25 cellular contexts compared by ENCODE assay signal in genomic region chr14:20706657-20707355, GRCh38. TPM values are rescaled to one million over a fixed set of nuclear protein-coding genes. Genes with fewer than 3 reads are reported as not detected.
DNase-seq lines count a peak whose midpoint lies in the region; ATAC-seq and TF ChIP-seq lines count a peak whose summit lies in the region.
"Had no signal": no experiment of that assay in that cellular context is flagged by ENCODE, and none has a peak within 500 bp of the region (broad histone marks: within the 10 kb centered on the region; RNA-seq: fewer than 3 reads in every experiment).

No MANE protein-coding gene starts in this region.

- H3K9me3 ChIP-seq in heart right ventricle (peaks cover 0 to 12% (median 0%) of the 10 kb centered on the region in 11 donors), heart left ventricle (no peaks in the 10 kb centered on the region), endodermal cell (ENCODE audit: control insufficient read depth, low read length) (peaks cover 42% of the 10 kb centered on the region), upper lobe of right lung (no peaks in the 10 kb centered on the region)
- no peaks in the 10 kb centered on the region for H3K9me3 ChIP-seq in CD4-positive, alpha-beta memory T cell (ENCODE audit: control insufficient read depth in 1 of 2, low read length in 2 of 2)
- H3K9me3 ChIP-seq: prostate gland had no signal

- in situ Hi-C loops in GM13976 (cut with MboI; ENCODE audit: low sequenced_read_pairs, unreplicated experiment), result loop anchor here (10.0 kb wide), 1 partner anchor 258 kb away; no protein-coding TSS in a partner anchor

- TF ChIP-seq POLR2A in heart left ventricle (IDR thresholded peaks at IDR 0.05), result no peak

- H3K9ac ChIP-seq in endodermal cell (ENCODE audit: extremely low read depth, low read length, poor library complexity, severe bottlenecking), result no peak overlapping the region

- peaks cover 0 to 13% (median 5%) of the 10 kb centered on the region in 9 donors for H3K4me1 ChIP-seq in heart right ventricle
- peaks cover 0 to 15% (median 2%) of the 10 kb centered on the region in 12 donors for H3K4me1 ChIP-seq in heart left ventricle
- H3K4me1 ChIP-seq in endodermal cell (ENCODE audit: control insufficient read depth, insufficient read depth, low read length), result no peaks in the 10 kb centered on the region
- peaks cover 10% of the 10 kb centered on the region for H3K4me1 ChIP-seq in upper lobe of right lung
- H3K4me1 ChIP-seq in CD4-positive, alpha-beta memory T cell (ENCODE audit: insufficient read depth, low read length), result no peaks in the 10 kb centered on the region
- H3K4me1 ChIP-seq: prostate gland had no signal

- no peak for DNase-seq in heart right ventricle
- DNase-seq in heart left ventricle, result no peak
- no peak for DNase-seq in endodermal cell
- DNase-seq in iPS-NIHi11 (ENCODE audit: low spot score), result peak; percentile 18
- no peak for DNase-seq in upper lobe of right lung
- DNase-seq in CD4-positive, alpha-beta memory T cell, result no peak
- no peak for DNase-seq in GM13976 (ENCODE audit: low spot score)
- DNase-seq in stimulated activated naive CD4-positive, alpha-beta T cell treated with Interleukin-2 at 50 U/mL for 16 hours (lab: John Stamatoyannopoulos, UW), result no peak
- DNase-seq: 8988T; activated CD4-positive, alpha-beta T cell treated with anti-CD3 and anti-CD28 coated beads for 4 hours; activated naive CD8-positive, alpha-beta T cell treated with anti-CD3 and anti-CD28 coated beads, Interleukin-2, amount 10 ng/mL, durations not matched to agents 7 days and 5 days; COR-L47; EL; kidney glomerular epithelial cell; midbrain; NCI-H1694; NCI-H2171 treated with DMSO at 0.1 percent for 48 hours; nephron progenitor cell; SHP77; small intestine; stimulated activated CD4-positive, alpha-beta T cell treated with anti-CD3 and anti-CD28 coated beads, Interleukin-4, amount 100 ng/mL, for 1 hour had no signal

- H3K4me3 Mint-ChIP-seq in endodermal cell, result no peak overlapping the region
- no peak overlapping the region for H3K4me3 Mint-ChIP-seq in CD4-positive, alpha-beta memory T cell
- H3K4me3 Mint-ChIP-seq: activated naive CD8-positive, alpha-beta T cell treated with anti-CD3 and anti-CD28 coated beads, Interleukin-2, amount 10 ng/mL, durations not matched to agents 7 days and 5 days; nephron progenitor cell; stimulated activated naive CD8-positive, alpha-beta T cell treated with anti-CD3 and anti-CD28 coated beads, Interleukin-15, Interleukin-2, amounts not matched to agents 100 ng/mL and 50 ng/mL, for 24 hours had no signal

- no peak for TF ChIP-seq CTCF in heart right ventricle (IDR thresholded peaks at IDR 0.05)
- no peak for TF ChIP-seq CTCF in heart left ventricle (IDR thresholded peaks at IDR 0.05)
- TF ChIP-seq CTCF in endodermal cell (conservative IDR thresholded peaks at IDR 0.05), result no peak
- TF ChIP-seq CTCF in upper lobe of right lung (IDR thresholded peaks at IDR 0.05), result no peak
- no peak for TF ChIP-seq CTCF in GM13976 (IDR thresholded peaks at IDR 0.05; ENCODE audit: borderline replicate concordance, control extremely low read depth, extremely low read depth, insufficient read depth, missing control alignments)

- POLR2A ChIA-PET in CD4-positive, alpha-beta memory T cell (lab: Charles Lee; ENCODE audit: partially characterized antibody), result no interaction called here

- no peaks in the 10 kb centered on the region for H3K36me3 Mint-ChIP-seq in endodermal cell (ENCODE audit: low read depth)
- peaks cover 0 to 3% of the 10 kb centered on the region in 2 donors for H3K36me3 Mint-ChIP-seq in CD4-positive, alpha-beta memory T cell
- H3K36me3 Mint-ChIP-seq: activated naive CD8-positive, alpha-beta T cell treated with anti-CD3 and anti-CD28 coated beads, Interleukin-2, amount 10 ng/mL, durations not matched to agents 7 days and 5 days had no signal

- peaks cover 1% of the 10 kb centered on the region for H3K27me3 Mint-ChIP-seq in endodermal cell (ENCODE audit: insufficient read depth)
- no peaks in the 10 kb centered on the region for H3K27me3 Mint-ChIP-seq in CD4-positive, alpha-beta memory T cell
- H3K27me3 Mint-ChIP-seq: type B pancreatic cell had no signal

- H3K27ac ChIP-seq in heart right ventricle, result peak overlapping the region in 8 of 10 donors; percentile 25 to 77 (median 48)
- H3K27ac ChIP-seq in heart left ventricle, result peak overlapping the region in 6 of 12 donors; percentile 1 to 71 (median 24)
- no peak overlapping the region for H3K27ac ChIP-seq in endodermal cell (ENCODE audit: low read depth, low read length)
- peak overlapping the region; percentile 78 for H3K27ac ChIP-seq in upper lobe of right lung
- no peak overlapping the region for H3K27ac ChIP-seq in CD4-positive, alpha-beta memory T cell (ENCODE audit: low read depth, low read length)
- H3K27ac ChIP-seq: prostate gland had no signal

- no peaks in the 10 kb centered on the region for H3K9me3 Mint-ChIP-seq in endodermal cell
- H3K9me3 Mint-ChIP-seq in CD4-positive, alpha-beta memory T cell, result peaks cover 0 to 2% (median 0%) of the 10 kb centered on the region in 8 donors
- H3K9me3 Mint-ChIP-seq: activated naive CD8-positive, alpha-beta T cell treated with anti-CD3 and anti-CD28 coated beads, Interleukin-2, amount 10 ng/mL, durations not matched to agents 7 days and 5 days; stimulated activated naive CD8-positive, alpha-beta T cell treated with anti-CD3 and anti-CD28 coated beads, Interleukin-15, Interleukin-2, amounts not matched to agents 100 ng/mL and 50 ng/mL, for 24 hours had no signal

- no peak overlapping the region for H3K27ac Mint-ChIP-seq in endodermal cell
- H3K27ac Mint-ChIP-seq in CD4-positive, alpha-beta memory T cell, result no peak overlapping the region
- H3K27ac Mint-ChIP-seq: activated naive CD8-positive, alpha-beta T cell treated with anti-CD3 and anti-CD28 coated beads, Interleukin-2, amount 10 ng/mL, durations not matched to agents 7 days and 5 days; nephron progenitor cell; stimulated activated naive CD8-positive, alpha-beta T cell treated with anti-CD3 and anti-CD28 coated beads, Interleukin-15, Interleukin-2, amounts not matched to agents 100 ng/mL and 50 ng/mL, for 24 hours; type B pancreatic cell had no signal

- H3K4me1 Mint-ChIP-seq in endodermal cell, result peaks cover 5% of the 10 kb centered on the region
- H3K4me1 Mint-ChIP-seq in CD4-positive, alpha-beta memory T cell, result no peaks in the 10 kb centered on the region
- H3K4me1 Mint-ChIP-seq: activated naive CD8-positive, alpha-beta T cell treated with anti-CD3 and anti-CD28 coated beads, Interleukin-2, amount 10 ng/mL, durations not matched to agents 7 days and 5 days; nephron progenitor cell had no signal

- H3K36me3 ChIP-seq in heart right ventricle (no peaks in the 10 kb centered on the region), heart left ventricle (no peaks in the 10 kb centered on the region), endodermal cell (ENCODE audit: control insufficient read depth, insufficient read depth, low read length) (no peaks in the 10 kb centered on the region), upper lobe of right lung (no peaks in the 10 kb centered on the region)
- no peaks in the 10 kb centered on the region for H3K36me3 ChIP-seq in CD4-positive, alpha-beta memory T cell (ENCODE audit: insufficient read depth, low read length)
- H3K36me3 ChIP-seq: prostate gland had no signal

- H3K27me3 ChIP-seq in heart right ventricle, result no peaks in the 10 kb centered on the region
- no peaks in the 10 kb centered on the region for H3K27me3 ChIP-seq in heart left ventricle
- H3K27me3 ChIP-seq in endodermal cell (ENCODE audit: control insufficient read depth, insufficient read depth, low read length, poor library complexity, severe bottlenecking), result no peaks in the 10 kb centered on the region
- no peaks in the 10 kb centered on the region for H3K27me3 ChIP-seq in upper lobe of right lung
- H3K27me3 ChIP-seq in CD4-positive, alpha-beta memory T cell (ENCODE audit: insufficient read depth, low read length), result no peaks in the 10 kb centered on the region

- WGBS in heart right ventricle, 2 donors, result 47 to 56% methylated on average over 4 of the region's 4 CpGs
- 37 to 54% (median 43%) methylated on average over 4 of the region's 4 CpGs for WGBS in heart left ventricle, 4 donors
- WGBS in endodermal cell (ENCODE audit: insufficient coverage in 1 of 2, insufficient read length in 1 of 2), 2 experiments, result 83 to 100% methylated on average over 1 to 4 of the region's 4 CpGs

- intact Hi-C loops in heart right ventricle (cut with DNase I), result loop anchor here in 2 of 10 donors (10.0 kb wide), 2 partner anchors 58 to 98 kb away; partner anchors contain the start of genes EDDM3B (in 1 of the 2) and RNASE1 (in 1 of the 2)
- intact Hi-C loops in heart left ventricle (cut with DNase I), result loop anchor here in 3 of 10 donors (5.0 to 10.0 kb wide), 3 partner anchors 50 to 268 kb away; no protein-coding TSS in a partner anchor
- intact Hi-C loops in upper lobe of right lung (cut with DNase I), result no loop called here
- intact Hi-C loops in CD4-positive, alpha-beta memory T cell (cut with micrococcal nuclease), result no loop called here

- peak in 2 of 8 donors; percentile 35 to 40 for ATAC-seq in heart right ventricle
- no peak for ATAC-seq in heart left ventricle
- ATAC-seq in upper lobe of right lung, result no peak

- H3K4me3 ChIP-seq in heart right ventricle (no peak overlapping the region), heart left ventricle (no peak overlapping the region), endodermal cell (ENCODE audit: low read length) (peak overlapping the region; percentile 35), upper lobe of right lung (no peak overlapping the region)
- no peak overlapping the region for H3K4me3 ChIP-seq in CD4-positive, alpha-beta memory T cell (ENCODE audit: low read length in 2 of 2)
- H3K4me3 ChIP-seq: prostate gland had no signal

- CTCF ChIA-PET in CD4-positive, alpha-beta memory T cell (lab: Charles Lee; ENCODE audit: partially characterized antibody), result interaction anchor here (1.1 to 1.2 kb wide), 2 partner anchors 9 to 153 kb away, joined by 3 read pairs; no protein-coding TSS in a partner anchor

RNA-seq across cellular contexts. Expression of gene ANG, which starts 18.2 kb away (rescaled TPM):
- total RNA-seq in heart right ventricle, result 1 to 10 TPM in 9 of 10 donors, under 1 TPM in 1; 0.79 to 4.1 (median 2.2) TPM
- 1 to 10 TPM; 5.4 to 7.0 TPM for polyA plus RNA-seq in heart right ventricle
- total RNA-seq in heart left ventricle, result 1 to 10 TPM; 2.1 to 9.3 (median 4.0) TPM
- 1 to 10 TPM; 3.3 to 4.3 TPM for polyA plus RNA-seq in heart left ventricle
- total RNA-seq in endodermal cell, result 1 to 10 TPM; 2.6 to 3.4 TPM
- 6.4 TPM for polyA plus RNA-seq in endodermal cell (2013, experiment 1 of 2)
- polyA plus RNA-seq in endodermal cell (2013, experiment 2 of 2), result 4.8 TPM
- 28.1 TPM for total RNA-seq in upper lobe of right lung
- total RNA-seq in CD4-positive, alpha-beta memory T cell, result 1 to 10 TPM; 1.1 to 1.3 TPM
- 1 to 10 TPM; 1.4 to 2.8 TPM for polyA plus RNA-seq in CD4-positive, alpha-beta memory T cell

RNA-seq across cellular contexts. Expression of gene RNASE4, which starts 22.4 kb away (rescaled TPM):
- total RNA-seq in heart right ventricle (10 to 100 TPM in 2 of 10 donors, 1 to 10 TPM in 8; 2.3 to 13.6 (median 4.4) TPM), heart left ventricle (10 to 100 TPM in 3 of 9 donors, 1 to 10 TPM in 6; 4.7 to 22.2 (median 8.1) TPM), endodermal cell (1 to 10 TPM in 1 of 2 donors, under 1 TPM in 1; 0.73 to 1.6 TPM), upper lobe of right lung (42.5 TPM)
- polyA plus RNA-seq in heart right ventricle (10 to 100 TPM; 11.2 to 16.2 TPM), heart left ventricle (1 to 10 TPM; 9.8 TPM)
- polyA plus RNA-seq in endodermal cell (2013, experiment 1 of 2), result 2.6 TPM
- polyA plus RNA-seq in endodermal cell (2013, experiment 2 of 2), result 4.6 TPM
- 1 to 10 TPM; 2.1 to 2.6 TPM for total RNA-seq in CD4-positive, alpha-beta memory T cell
- 1 to 10 TPM; 1.6 to 2.5 TPM for polyA plus RNA-seq in CD4-positive, alpha-beta memory T cell

RNA-seq across cellular contexts. Expression of gene EDDM3A, which starts 38.9 kb away (rescaled TPM):
- not detected for total RNA-seq in heart right ventricle
- not detected for polyA plus RNA-seq in heart right ventricle
- not detected for total RNA-seq in heart left ventricle
- not detected for polyA plus RNA-seq in heart left ventricle
- not detected for total RNA-seq in endodermal cell
- polyA plus RNA-seq in endodermal cell (2013, experiment 1 of 2), result not detected
- not detected for polyA plus RNA-seq in endodermal cell (2013, experiment 2 of 2)
- total RNA-seq in upper lobe of right lung, result not detected
- not detected for total RNA-seq in CD4-positive, alpha-beta memory T cell
- not detected for polyA plus RNA-seq in CD4-positive, alpha-beta memory T cell
- total RNA-seq: activated naive CD8-positive, alpha-beta T cell treated with anti-CD3 and anti-CD28 coated beads, Interleukin-2, amount 10 ng/mL, durations not matched to agents 7 days and 5 days; chondrocyte; prostate gland had no signal
- polyA plus RNA-seq: small intestine had no signal

Comparison
In these comparisons a context has a peak if more than half of its experiments do, and no peak if none do; other contexts are left out.
1. H3K27ac ChIP-seq: peak in heart right ventricle (8 of 10) and upper lobe of right lung (single experiment); none in endodermal cell (single experiment) and CD4-positive, alpha-beta memory T cell (single experiment).